ENCODE assay signal across 8 cellular contexts in genomic region chr10:28532223-28532508, GRCh38. TPM values are rescaled to one million over a fixed set of nuclear protein-coding genes. Genes with fewer than 3 reads are reported as not detected.
DNase-seq lines count a peak whose midpoint lies in the region; ATAC-seq and TF ChIP-seq lines count a peak whose summit lies in the region.

No MANE protein-coding gene starts in this region.

- no peak for DNase-seq in AG09309 (ENCODE audit: low read depth)
- DNase-seq in NT2/D1 (ENCODE audit: low read depth, low spot score), result peak; percentile 13
- DNase-seq in cardiac fibroblast (ENCODE audit: low read depth in 2 of 2), result peak in 1 of 2 donors; percentile 59
- DNase-seq in right lobe of liver, result peak in 1 of 3 donors; percentile 72
- DNase-seq in NCI-H2029 (lab: John Stamatoyannopoulos, UW), result no peak

- 0% methylated on average over 17 of the region's 30 CpGs for WGBS in right lobe of liver (ENCODE audit: insufficient coverage, low coverage, low lambda C conversion rate, missing lambda C conversion rate)

- H3K27me3 ChIP-seq in NT2/D1 (ENCODE audit: insufficient read depth, insufficient read length), result no peaks in the 10 kb centered on the region
- H3K27me3 ChIP-seq in right lobe of liver, result no peaks in the 10 kb centered on the region

- intact Hi-C loops in right lobe of liver (cut with DNase I), result loop anchor here in 1 of 2 donors (10.0 kb wide), 1 partner anchor 53 kb away; no protein-coding TSS in a partner anchor

- TF ChIP-seq POLR2A in right lobe of liver (IDR thresholded peaks at IDR 0.05), result no peak

- H3K9me3 ChIP-seq in NT2/D1 (ENCODE audit: insufficient read depth, low read length), result no peaks in the 10 kb centered on the region
- H3K9me3 ChIP-seq in right lobe of liver, result no peaks in the 10 kb centered on the region

- no peaks in the 10 kb centered on the region for H3K4me1 ChIP-seq in NT2/D1 (ENCODE audit: insufficient read depth, insufficient read length)
- peaks cover 0 to 15% (median 0%) of the 10 kb centered on the region in 4 donors for H3K4me1 ChIP-seq in right lobe of liver

- no peaks in the 10 kb centered on the region for H3K27me3 Mint-ChIP-seq in stimulated activated memory B cell treated with anti-CD40 and anti-IgM and Interleukin-4, amounts not matched to agents 10 μg/mL and 1 μg/mL and 100 μg/mL, for 72 hours

- H3K36me3 Mint-ChIP-seq in stimulated activated memory B cell treated with anti-CD40 and anti-IgM and Interleukin-4, amounts not matched to agents 10 μg/mL and 1 μg/mL and 100 μg/mL, for 72 hours, result peaks cover 48% of the 10 kb centered on the region

- peak overlapping the region; percentile 95 to 98 (median 97) for H3K27ac ChIP-seq in right lobe of liver

- no peaks in the 10 kb centered on the region for H3K9me3 Mint-ChIP-seq in stimulated activated memory B cell treated with anti-CD40 and anti-IgM and Interleukin-4, amounts not matched to agents 10 μg/mL and 1 μg/mL and 100 μg/mL, for 72 hours

- H3K4me3 ChIP-seq in AG09309 (ENCODE audit: control insufficient read depth, low read depth, low read length), result peak overlapping the region; percentile 55
- peak overlapping the region; percentile 88 for H3K4me3 ChIP-seq in NT2/D1 (ENCODE audit: insufficient read length, low read depth)
- peak overlapping the region; percentile 89 to 94 for H3K4me3 ChIP-seq in cardiac fibroblast (replicated peaks in 1 of 2; ENCODE audit: low read depth in 2 of 2, low read length in 2 of 2)
- H3K4me3 ChIP-seq in right lobe of liver, result peak overlapping the region; percentile 86 to 92 (median 91)

- TF ChIP-seq CTCF in AG09309 (IDR thresholded peaks at IDR 0.05; ENCODE audit: control insufficient read depth, insufficient read depth, low read depth, low read length, missing control alignments), result no peak
- TF ChIP-seq CTCF in cardiac fibroblast (IDR thresholded peaks at IDR 0.05; ENCODE audit: low read depth, low read length), result no peak
- no peak for TF ChIP-seq CTCF in right lobe of liver (IDR thresholded peaks at IDR 0.05)

- H3K36me3 ChIP-seq in NT2/D1 (ENCODE audit: insufficient read depth, insufficient read length, low read length) (peaks cover 36% of the 10 kb centered on the region), right lobe of liver (peaks cover 0 to 21% (median 8%) of the 10 kb centered on the region in 4 donors)

- peak overlapping the region; percentile 97 for H3K4me3 Mint-ChIP-seq in stimulated activated memory B cell treated with anti-CD40 and anti-IgM and Interleukin-4, amounts not matched to agents 10 μg/mL and 1 μg/mL and 100 μg/mL, for 72 hours

- peaks cover 51% of the 10 kb centered on the region for H3K4me1 Mint-ChIP-seq in stimulated activated memory B cell treated with anti-CD40 and anti-IgM and Interleukin-4, amounts not matched to agents 10 μg/mL and 1 μg/mL and 100 μg/mL, for 72 hours

- peak overlapping the region; percentile 92 for H3K9ac ChIP-seq in NT2/D1 (ENCODE audit: insufficient read length, low read depth)

- H3K27ac Mint-ChIP-seq in stimulated activated memory B cell treated with anti-CD40 and anti-IgM and Interleukin-4, amounts not matched to agents 10 μg/mL and 1 μg/mL and 100 μg/mL, for 72 hours, result peak overlapping the region; percentile 98

- ATAC-seq in GM18517 (IDR thresholded peaks at IDR 0.05; ENCODE audit: unreplicated experiment), result peak; percentile 49
- ATAC-seq in HG02973 (IDR thresholded peaks at IDR 0.05; ENCODE audit: unreplicated experiment), result peak; percentile 42
- ATAC-seq in right lobe of liver, result peak in 3 of 4 donors; percentile 27 to 52 (median 47)
- ATAC-seq in stimulated activated memory B cell treated with anti-CD40 and anti-IgM and Interleukin-4, amounts not matched to agents 10 μg/mL and 1 μg/mL and 100 μg/mL, for 72 hours, result peak; percentile 83

RNA-seq across cellular contexts. Expression of gene WAC, which starts 0.8 kb away (rescaled TPM):
- total RNA-seq in right lobe of liver, result 10 to 100 TPM; 34.3 to 52.4 (median 48.9) TPM
